In the genomic region with DNA sequence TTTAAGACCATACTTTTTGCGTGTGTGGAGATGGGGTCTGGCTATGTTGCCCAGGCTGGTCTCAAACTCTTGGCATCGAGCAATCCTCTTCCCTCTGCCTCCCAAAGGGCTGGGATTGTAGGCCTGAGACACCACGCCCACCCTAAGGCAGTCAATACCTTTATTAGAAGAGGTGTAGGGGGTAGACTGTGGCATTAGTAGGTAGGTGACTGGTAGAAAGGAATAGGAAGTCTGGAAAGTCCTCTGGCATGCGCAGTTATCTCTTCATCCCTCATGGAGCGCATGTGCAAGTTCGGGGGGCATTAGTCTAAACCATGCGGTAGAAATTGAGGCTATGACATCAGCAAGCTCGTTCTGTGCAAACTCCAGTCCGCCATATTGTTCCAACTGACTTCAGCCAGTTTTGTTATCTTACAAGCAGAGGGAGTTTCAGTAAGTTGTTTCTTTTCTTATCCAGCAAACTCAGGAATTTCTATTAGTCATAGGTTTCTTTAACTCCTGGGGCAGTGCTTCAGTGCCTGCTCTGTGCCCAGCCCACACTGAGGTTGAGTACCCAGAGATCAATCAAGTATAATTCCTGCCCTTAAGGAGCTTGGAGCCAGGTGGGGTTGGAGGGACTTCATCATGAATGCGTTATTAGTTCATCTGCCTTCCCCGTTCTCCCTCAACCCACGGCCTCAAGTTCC, we compare ENCODE assay signal across 14 cellular contexts. TPM values are rescaled to one million over a fixed set of nuclear protein-coding genes. Genes with fewer than 3 reads are reported as not detected.
A peak's percentile ranks its signal among the peaks of the same experiment; 100 is the strongest.
DNase-seq lines count a peak whose midpoint lies in the region; ATAC-seq and TF ChIP-seq lines count a peak whose summit lies in the region.
"Had no signal": no experiment of that assay in that cellular context is flagged by ENCODE, and none has a peak within 500 bp of the region (broad histone marks: within the 10 kb centered on the region; RNA-seq: fewer than 3 reads in every experiment).

No MANE protein-coding gene starts in this region.

- no peaks in the 10 kb centered on the region for H4K20me1 ChIP-seq in BLaER1
- no peaks in the 10 kb centered on the region for H4K20me1 ChIP-seq in Loucy (ENCODE audit: insufficient read depth, low read length, poor library complexity, severe bottlenecking)

- H3K9me3 ChIP-seq in BLaER1: no peaks in the 10 kb centered on the region
- H3K9me3 ChIP-seq in Loucy (ENCODE audit: insufficient read depth, low read depth, low read length): no peaks in the 10 kb centered on the region
- H3K9me3 ChIP-seq in suprapubic skin: no peaks in the 10 kb centered on the region

- peak overlapping the region; percentile 66 for H3K4me2 ChIP-seq in BLaER1
- H3K4me2 ChIP-seq in Loucy (ENCODE audit: low read depth, low read length, poor library complexity, severe bottlenecking): peak overlapping the region; percentile 63

- H3K4me1 Mint-ChIP-seq in chondrocyte (ENCODE audit: low read depth) (peaks cover 26% of the 10 kb centered on the region), nephron (peaks cover 35% of the 10 kb centered on the region)

- no peaks in the 10 kb centered on the region for H3K36me3 Mint-ChIP-seq in chondrocyte (ENCODE audit: low read depth)
- H3K36me3 Mint-ChIP-seq in nephron (ENCODE audit: low read depth): no peaks in the 10 kb centered on the region
- H3K36me3 Mint-ChIP-seq: CD8-positive, alpha-beta T cell had no signal

- TF ChIP-seq CTCF in Loucy (conservative IDR thresholded peaks at IDR 0.05; ENCODE audit: low read length) (no peak), chondrocyte (IDR thresholded peaks at IDR 0.05) (no peak), nephron (IDR thresholded peaks at IDR 0.05; ENCODE audit: unreplicated experiment in 3 of 3) (no peak), suprapubic skin (IDR thresholded peaks at IDR 0.05) (no peak)

- H3K9me2 ChIP-seq in Loucy (replicated peaks; ENCODE audit: low read depth, low read length): no peaks in the 10 kb centered on the region

- ATAC-seq in GM21528 (IDR thresholded peaks at IDR 0.05; ENCODE audit: low FRiP score, unreplicated experiment): no peak
- ATAC-seq: CD8-positive, alpha-beta T cell; left colon had no signal

- H3K27me3 Mint-ChIP-seq in chondrocyte (ENCODE audit: low read depth) (no peaks in the 10 kb centered on the region), nephron (ENCODE audit: low read depth) (peaks cover 3% of the 10 kb centered on the region)

- no peak for TF ChIP-seq POLR2A in suprapubic skin (IDR thresholded peaks at IDR 0.05)

- H3K9me3 Mint-ChIP-seq in chondrocyte (ENCODE audit: low read depth): no peaks in the 10 kb centered on the region
- no peaks in the 10 kb centered on the region for H3K9me3 Mint-ChIP-seq in nephron
- H3K9me3 Mint-ChIP-seq: CD8-positive, alpha-beta T cell; T-helper 1 cell treated with Interleukin-12 subunit alpha and Interleukin-12 subunit beta and Interleukin-4 antibody, amounts not matched to agents 30 μg/mL and 1 μg/mL, for 36 hours had no signal

- peak overlapping the region; percentile 90 for H3K27ac Mint-ChIP-seq in chondrocyte (ENCODE audit: unreplicated experiment)
- peak overlapping the region; percentile 68 to 87 (median 71) for H3K27ac Mint-ChIP-seq in nephron
- H3K27ac Mint-ChIP-seq: CD8-positive, alpha-beta T cell; T-helper 1 cell treated with Interleukin-12 subunit alpha and Interleukin-12 subunit beta and Interleukin-4 antibody, amounts not matched to agents 30 μg/mL and 1 μg/mL, for 36 hours had no signal

- no peak for DNase-seq in chondrocyte (ENCODE audit: low spot score)
- DNase-seq in stimulated activated CD4-positive, alpha-beta T cell treated with anti-CD3 and anti-CD28 coated beads, Interleukin-12 subunit alpha, Interleukin-12 subunit beta, amount 100 ng/mL, for 4 hours: no peak
- no peak for DNase-seq in DMS53 (lab: John Stamatoyannopoulos, UW)
- DNase-seq in suprapubic skin (ENCODE audit: low spot score in 2 of 2): no peak
- DNase-seq: activated CD8-positive, alpha-beta memory T cell treated with anti-CD3 and anti-CD28 coated beads for 24 hours; CD8-positive, alpha-beta T cell; left colon; NCI-H1417; occipital lobe had no signal

- H3F3A ChIP-seq in Loucy (ENCODE audit: low read depth): peaks cover 6% of the 10 kb centered on the region; the same call in 1 of the 2 replicates

- H3K4me3 Mint-ChIP-seq in chondrocyte (ENCODE audit: unreplicated experiment) (no peak overlapping the region), nephron (no peak overlapping the region)
- H3K4me3 Mint-ChIP-seq: CD8-positive, alpha-beta T cell; T-helper 1 cell treated with Interleukin-12 subunit alpha and Interleukin-12 subunit beta and Interleukin-4 antibody, amounts not matched to agents 30 μg/mL and 1 μg/mL, for 36 hours had no signal

- H3K27me3 ChIP-seq in BLaER1: no peaks in the 10 kb centered on the region
- H3K27me3 ChIP-seq in Loucy (ENCODE audit: insufficient read depth, low read length, poor library complexity, severe bottlenecking): no peaks in the 10 kb centered on the region
- no peaks in the 10 kb centered on the region for H3K27me3 ChIP-seq in suprapubic skin

- H3K9ac ChIP-seq in BLaER1 (no peak overlapping the region), Loucy (ENCODE audit: low read depth, low read length, poor library complexity, severe bottlenecking) (peak overlapping the region; percentile 53)

- 77% methylated on average over 12 of the region's 12 CpGs for WGBS in suprapubic skin

- H3K4me1 ChIP-seq in BLaER1 (peaks cover 72% of the 10 kb centered on the region), Loucy (ENCODE audit: insufficient read depth, low read length, poor library complexity, severe bottlenecking) (peaks cover 31% of the 10 kb centered on the region), suprapubic skin (peaks cover 11% of the 10 kb centered on the region)

- H3K36me3 ChIP-seq in BLaER1: peaks cover 11% of the 10 kb centered on the region
- H3K36me3 ChIP-seq in Loucy (ENCODE audit: insufficient read depth, low read length): no peaks in the 10 kb centered on the region
- no peaks in the 10 kb centered on the region for H3K36me3 ChIP-seq in suprapubic skin

- H2AFZ ChIP-seq in Loucy (ENCODE audit: low read length): no peak overlapping the region

- peak overlapping the region; percentile 26; the same call in 1 of the 2 replicates for H3K27ac ChIP-seq in BLaER1
- no peak overlapping the region for H3K27ac ChIP-seq in suprapubic skin

- H3K4me3 ChIP-seq in BLaER1 (no peak overlapping the region), Loucy (ENCODE audit: low read length, poor library complexity, severe bottlenecking) (peak overlapping the region; percentile 33), suprapubic skin (no peak overlapping the region)

- no peak for TF ChIP-seq EP300 in suprapubic skin (IDR thresholded peaks at IDR 0.05)

- H3K79me2 ChIP-seq in Loucy (ENCODE audit: insufficient read depth, low read length): peaks cover 13% of the 10 kb centered on the region

RNA-seq across cellular contexts. Expression of a gene that starts 7.3 kb away (rescaled TPM):
- 53.5 to 65.5 TPM (median 57.7 TPM) in 3 replicates for total RNA-seq in chondrocyte
- total RNA-seq in suprapubic skin: 10 to 100 TPM; 55.6 to 85.0 (median 78.0) TPM
